Comparison of ENCODE assay signal across 41 cellular contexts in genomic region chr9:133552236-133552635, GRCh38. TPM values are rescaled to one million over a fixed set of nuclear protein-coding genes. Genes with fewer than 3 reads are reported as not detected.
"Had no signal": no experiment of that assay in that cellular context is flagged by ENCODE, and none has a peak within 500 bp of the region (broad histone marks: within the 10 kb centered on the region; RNA-seq: fewer than 3 reads in every experiment).

No MANE protein-coding gene starts in this region.

- H3K4me1 ChIP-seq: gastroesophageal sphincter had no signal

- H3K36me3 Mint-ChIP-seq: activated naive CD8-positive, alpha-beta T cell had no signal

- H3K27ac ChIP-seq: brain microvascular endothelial cell, epithelial cell of prostate, esophagus squamous epithelium, gastroesophageal sphincter, heart right ventricle, hepatocyte, WERI-Rb-1 had no signal

- H2AFZ ChIP-seq: hepatocyte had no signal

- H3K9me3 ChIP-seq: esophagus squamous epithelium, gastroesophageal sphincter, heart right ventricle had no signal

- H3K27me3 Mint-ChIP-seq: activated naive CD8-positive, alpha-beta T cell had no signal

- H3K27me3 ChIP-seq: brain microvascular endothelial cell, gastroesophageal sphincter, heart right ventricle, hepatocyte had no signal

- H3K4me3 Mint-ChIP-seq: activated B cell treated with CpG ODN at 0.5 μM for 24 hours; activated CD8-positive, alpha-beta T cell treated with anti-CD3 and anti-CD28 coated beads for 36 hours; activated naive CD8-positive, alpha-beta T cell; activated T-cell treated with anti-CD3 and anti-CD28 coated beads, Interleukin-2, amount 50 U/mL, for 4 hours; activated T-helper 17 cell treated with anti-CD3 and anti-CD28 coated beads, Interleukin-2, amount 50 U/mL, for 72 hours; effector memory CD8-positive, alpha-beta T cell had no signal

- H3K79me2 ChIP-seq: hepatocyte had no signal

- H3K9me3 Mint-ChIP-seq: activated B cell treated with CpG ODN at 0.5 μM for 24 hours; activated CD8-positive, alpha-beta T cell treated with anti-CD3 and anti-CD28 coated beads for 36 hours; activated T-cell treated with anti-CD3 and anti-CD28 coated beads, Interleukin-2, amount 50 U/mL, for 4 hours; activated T-helper 17 cell treated with anti-CD3 and anti-CD28 coated beads, Interleukin-2, amount 50 U/mL, for 72 hours; effector memory CD8-positive, alpha-beta T cell had no signal

- H3K27ac Mint-ChIP-seq: activated B cell treated with CpG ODN at 0.5 μM for 24 hours; activated CD8-positive, alpha-beta T cell treated with anti-CD3 and anti-CD28 coated beads for 36 hours; activated naive CD8-positive, alpha-beta T cell; activated T-helper 17 cell treated with anti-CD3 and anti-CD28 coated beads, Interleukin-2, amount 50 U/mL, for 72 hours; effector memory CD8-positive, alpha-beta T cell had no signal

- DNase-seq: activated B cell treated with CpG ODN at 0.5 μM for 24 hours; activated CD4-positive, alpha-beta T cell treated with anti-CD3 and anti-CD28 coated beads for 48 hours; activated CD4-positive, alpha-beta T cell treated with anti-CD3 and anti-CD28 coated beads, Interleukin-2, amount 50 U/mL, for 1 hour; activated CD4-positive, alpha-beta T cell treated with anti-CD3 and anti-CD28 coated beads, Interleukin-2, amount 50 U/mL, for 48 hours; activated CD8-positive, alpha-beta memory T cell treated with anti-CD3 and anti-CD28 coated beads for 24 hours; activated CD8-positive, alpha-beta T cell treated with anti-CD3 and anti-CD28 coated beads for 36 hours; activated effector memory CD4-positive, alpha-beta T cell treated with Interleukin-2 at 50 U/mL for 16 hours; activated gamma-delta T cell treated with Interleukin-2 at 50 U/mL for 16 hours; activated naive CD4-positive, alpha-beta T cell treated with anti-CD3 and anti-CD28 coated beads, Interleukin-2, amount 50 U/mL, for 16 hours; activated naive CD4-positive, alpha-beta T cell treated with Interleukin-2 at 50 U/mL for 16 hours; activated T-cell treated with anti-CD3 and anti-CD28 coated beads, Interleukin-2, amount 50 U/mL, for 4 hours; amniotic stem cell; anterior cingulate cortex; brain microvascular endothelial cell; caudate nucleus; cortex of kidney; dermis blood vessel endothelial cell; effector CD4-positive, alpha-beta T cell; effector memory CD8-positive, alpha-beta T cell; esophagus squamous epithelium; foreskin melanocyte; heart right ventricle; T-helper 9 cell; WERI-Rb-1 had no signal

- H3K4me2 ChIP-seq: hepatocyte had no signal

- FAIRE-seq: astrocyte, bronchial epithelial cell, colon, endothelial cell of umbilical vein had no signal

- H3K36me3 ChIP-seq: brain microvascular endothelial cell, esophagus squamous epithelium, WERI-Rb-1 had no signal

- H3K4me3 ChIP-seq: esophagus squamous epithelium, gastroesophageal sphincter, heart right ventricle, hepatocyte had no signal

- ATAC-seq: activated CD4-positive, CD25-positive, alpha-beta regulatory T cell treated with anti-CD3 and anti-CD28 coated beads, Interleukin-2, amount 50 U/mL, for 24 hours; activated CD8-positive, alpha-beta T cell treated with anti-CD3 and anti-CD28 coated beads for 36 hours; activated T-cell treated with anti-CD3 and anti-CD28 coated beads, Interleukin-2, amount 50 U/mL, for 4 hours; activated T-helper 17 cell treated with anti-CD3 and anti-CD28 coated beads, Interleukin-2, amount 50 U/mL, for 72 hours; effector memory CD8-positive, alpha-beta T cell; gastroesophageal sphincter; heart right ventricle had no signal

- H3K4me1 Mint-ChIP-seq: activated T-helper 17 cell treated with anti-CD3 and anti-CD28 coated beads, Interleukin-2, amount 50 U/mL, for 72 hours had no signal

RNA-seq across cellular contexts. Expression of gene ADAMTSL2, which starts 17.7 kb away (rescaled TPM):
- total RNA-seq: activated B cell treated with CpG ODN at 0.5 μM for 24 hours; activated T-helper 17 cell treated with anti-CD3 and anti-CD28 coated beads, Interleukin-2, amount 50 U/mL, for 72 hours; bronchial epithelial cell; endothelial cell of umbilical vein; glomerular endothelial cell; T-helper 2 cell treated with Interferon-gamma antibody and Interleukin-4, amounts not matched to agents 100 ng/mL and 5 ng/mL, for 36 hours had no signal
- polyA plus RNA-seq: endothelial cell of umbilical vein had no signal

RNA-seq across cellular contexts. Expression of gene MYMK, which starts 27.5 kb away (rescaled TPM):
- total RNA-seq: activated B cell treated with CpG ODN at 0.5 μM for 24 hours; activated CD8-positive, alpha-beta T cell treated with anti-CD3 and anti-CD28 coated beads for 36 hours; activated T-cell treated with anti-CD3 and anti-CD28 coated beads, Interleukin-2, amount 50 U/mL, for 4 hours; activated T-helper 17 cell treated with anti-CD3 and anti-CD28 coated beads, Interleukin-2, amount 50 U/mL, for 72 hours; astrocyte; bronchial epithelial cell; chondrocyte; dermis blood vessel endothelial cell; endothelial cell of umbilical vein; esophagus squamous epithelium; fibroblast of lung; fibroblast of villous mesenchyme; gastroesophageal sphincter; glomerular endothelial cell; heart right ventricle; hepatocyte; T-helper 2 cell treated with Interferon-gamma antibody and Interleukin-4, amounts not matched to agents 100 ng/mL and 5 ng/mL, for 36 hours had no signal
- polyA plus RNA-seq: adipose tissue, endothelial cell of umbilical vein, esophagus, fibroblast of lung, heart right ventricle had no signal

RNA-seq across cellular contexts. Expression of gene FAM163B, which starts 57.0 kb away (rescaled TPM):
- total RNA-seq: activated B cell treated with CpG ODN at 0.5 μM for 24 hours; activated CD8-positive, alpha-beta T cell treated with anti-CD3 and anti-CD28 coated beads for 36 hours; activated T-cell treated with anti-CD3 and anti-CD28 coated beads, Interleukin-2, amount 50 U/mL, for 4 hours; activated T-helper 17 cell treated with anti-CD3 and anti-CD28 coated beads, Interleukin-2, amount 50 U/mL, for 72 hours; astrocyte; bronchial epithelial cell; chondrocyte; dermis blood vessel endothelial cell; endothelial cell of umbilical vein; esophagus squamous epithelium; fibroblast of lung; fibroblast of villous mesenchyme; gastroesophageal sphincter; glomerular endothelial cell; heart right ventricle; T-helper 2 cell treated with Interferon-gamma antibody and Interleukin-4, amounts not matched to agents 100 ng/mL and 5 ng/mL, for 36 hours had no signal
- polyA plus RNA-seq: adipose tissue, endothelial cell of umbilical vein, esophagus, fibroblast of lung had no signal
